Comparison of ENCODE assay signal across 12 cellular contexts in the genomic region with DNA sequence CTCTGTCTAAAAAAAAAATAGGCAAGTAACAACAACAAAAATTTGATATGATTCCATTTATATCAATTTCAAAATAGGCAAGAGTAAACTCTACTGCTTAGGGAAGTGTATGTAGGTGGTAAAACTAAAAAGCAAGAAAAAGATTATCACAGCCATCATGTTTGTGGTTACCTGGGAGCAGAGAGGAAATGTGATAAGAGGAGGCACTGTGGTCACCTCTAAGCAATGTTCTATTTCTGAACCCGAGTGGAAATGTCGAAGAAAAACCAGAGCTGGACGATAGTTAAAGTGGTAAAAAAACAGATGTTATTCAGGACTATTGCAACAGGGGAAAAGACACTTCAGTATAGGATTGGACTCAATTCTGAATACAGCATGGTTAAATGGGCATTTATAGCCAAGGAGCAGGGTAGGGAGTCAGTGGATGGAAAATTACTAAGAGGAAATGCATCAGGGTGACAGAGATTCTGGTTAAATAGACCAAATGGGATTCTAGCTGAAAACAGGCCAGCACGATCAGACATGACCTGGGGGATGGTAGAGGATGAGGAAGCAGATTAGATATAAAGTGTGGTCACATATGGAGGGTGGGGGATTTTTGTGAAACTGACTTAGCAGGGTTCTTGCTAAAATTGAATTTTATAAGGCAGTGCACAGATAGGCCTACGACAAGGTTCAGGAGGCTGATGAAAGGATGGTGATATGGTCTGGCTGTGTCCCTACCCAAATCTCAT. TPM values are rescaled to one million over a fixed set of nuclear protein-coding genes. Genes with fewer than 3 reads are reported as not detected.
A peak's percentile ranks its signal among the peaks of the same experiment; 100 is the strongest.
DNase-seq lines count a peak whose midpoint lies in the region; ATAC-seq and TF ChIP-seq lines count a peak whose summit lies in the region.
"Had no signal": no experiment of that assay in that cellular context is flagged by ENCODE, and none has a peak within 500 bp of the region (broad histone marks: within the 10 kb centered on the region; RNA-seq: fewer than 3 reads in every experiment).

No MANE protein-coding gene starts in this region.

- H3K9me3 Mint-ChIP-seq in progenitor cell of endocrine pancreas (ENCODE audit: low read depth), result peaks cover 9% of the 10 kb centered on the region

- H3K27ac Mint-ChIP-seq in progenitor cell of endocrine pancreas, result no peak overlapping the region

- peak; percentile 88 for ATAC-seq in stimulated activated naive CD8-positive, alpha-beta T cell treated with anti-CD3 and anti-CD28 coated beads, Interleukin-15, Interleukin-2, amounts not matched to agents 100 U/mL and 50 U/mL, for 24 hours
- ATAC-seq: HCT116, lower lobe of right lung had no signal

- peaks cover 19% of the 10 kb centered on the region for H3K36me3 Mint-ChIP-seq in progenitor cell of endocrine pancreas (ENCODE audit: insufficient read depth)

- no peaks in the 10 kb centered on the region for H3K4me1 Mint-ChIP-seq in progenitor cell of endocrine pancreas (ENCODE audit: low read depth)

- H3K4me3 ChIP-seq in Jurkat, Clone E6-1 (ENCODE audit: low read length), result peak overlapping the region; percentile 21
- H3K4me3 ChIP-seq: breast epithelium, lower lobe of right lung had no signal

- no peak overlapping the region for H3K4me3 Mint-ChIP-seq in progenitor cell of endocrine pancreas (ENCODE audit: low read depth)

- no peak for TF ChIP-seq CTCF in progenitor cell of endocrine pancreas (IDR thresholded peaks at IDR 0.05; ENCODE audit: unreplicated experiment)

- DNase-seq in activated effector memory CD4-positive, alpha-beta T cell treated with anti-CD3 and anti-CD28 coated beads, Interleukin-2, amount 50 U/mL, for 16 hours, result peak; percentile 65
- no peak for DNase-seq in activated effector memory CD4-positive, alpha-beta T cell treated with Interleukin-2 at 50 U/mL for 16 hours
- peak; percentile 80 for DNase-seq in Jurkat, Clone E6-1 (ENCODE audit: low read depth, low spot score)
- DNase-seq in activated T-cell treated with anti-CD3 and anti-CD28 coated beads, Interleukin-2, amount 50 U/mL, for 48 hours, result peak; percentile 44 to 47
- DNase-seq in stimulated activated naive CD8-positive, alpha-beta T cell treated with anti-CD3 and anti-CD28 coated beads, Interleukin-15, Interleukin-2, amounts not matched to agents 100 U/mL and 50 U/mL, for 24 hours, result peak; percentile 43
- no peak for DNase-seq in cortex of kidney (lab: John Stamatoyannopoulos, UW)
- no peak for DNase-seq in progenitor cell of endocrine pancreas (ENCODE audit: low spot score, unreplicated experiment)
- no peak for DNase-seq in COLO829 (ENCODE audit: low spot score)
- DNase-seq: lower lobe of right lung, NCI-H226 had no signal

- H3K27me3 Mint-ChIP-seq in progenitor cell of endocrine pancreas, result no peaks in the 10 kb centered on the region

RNA-seq across cellular contexts. Expression of a gene that starts 6.0 kb away (rescaled TPM):
- polyA plus RNA-seq in Jurkat, Clone E6-1 (2012; ENCODE audit: insufficient read depth, insufficient read length), result 71.3 TPM
- total RNA-seq in progenitor cell of endocrine pancreas, result 11.7 and 12.0 TPM in 2 replicates

RNA-seq across cellular contexts. Expression of a gene that starts 19.2 kb away (rescaled TPM):
- polyA plus RNA-seq in Jurkat, Clone E6-1 (2012; ENCODE audit: insufficient read depth, insufficient read length), result 14.1 TPM
- 20.2 and 20.7 TPM in 2 replicates for total RNA-seq in progenitor cell of endocrine pancreas

RNA-seq across cellular contexts. Expression of a gene that starts 19.3 kb away (rescaled TPM):
- polyA plus RNA-seq in Jurkat, Clone E6-1 (2012; ENCODE audit: insufficient read depth, insufficient read length), result 21.0 TPM
- total RNA-seq in progenitor cell of endocrine pancreas, result 28.5 and 30.0 TPM in 2 replicates

Comparison
In these comparisons a context has a peak if more than half of its experiments do, and no peak if none do; other contexts are left out.
1. DNase-seq: peak in activated effector memory CD4-positive, alpha-beta T cell treated with anti-CD3 and anti-CD28 coated beads, Interleukin-2, amount 50 U/mL, for 16 hours (single experiment), Jurkat, Clone E6-1 (single experiment), activated T-cell treated with anti-CD3 and anti-CD28 coated beads, Interleukin-2, amount 50 U/mL, for 48 hours (2 of 2) and stimulated activated naive CD8-positive, alpha-beta T cell treated with anti-CD3 and anti-CD28 coated beads, Interleukin-15, Interleukin-2, amounts not matched to agents 100 U/mL and 50 U/mL, for 24 hours (single experiment); none in activated effector memory CD4-positive, alpha-beta T cell treated with Interleukin-2 at 50 U/mL for 16 hours (single experiment), cortex of kidney (single experiment), progenitor cell of endocrine pancreas (single experiment) and COLO829 (single experiment).